ENCODE assay signal across 8 cellular contexts in the genomic region with DNA sequence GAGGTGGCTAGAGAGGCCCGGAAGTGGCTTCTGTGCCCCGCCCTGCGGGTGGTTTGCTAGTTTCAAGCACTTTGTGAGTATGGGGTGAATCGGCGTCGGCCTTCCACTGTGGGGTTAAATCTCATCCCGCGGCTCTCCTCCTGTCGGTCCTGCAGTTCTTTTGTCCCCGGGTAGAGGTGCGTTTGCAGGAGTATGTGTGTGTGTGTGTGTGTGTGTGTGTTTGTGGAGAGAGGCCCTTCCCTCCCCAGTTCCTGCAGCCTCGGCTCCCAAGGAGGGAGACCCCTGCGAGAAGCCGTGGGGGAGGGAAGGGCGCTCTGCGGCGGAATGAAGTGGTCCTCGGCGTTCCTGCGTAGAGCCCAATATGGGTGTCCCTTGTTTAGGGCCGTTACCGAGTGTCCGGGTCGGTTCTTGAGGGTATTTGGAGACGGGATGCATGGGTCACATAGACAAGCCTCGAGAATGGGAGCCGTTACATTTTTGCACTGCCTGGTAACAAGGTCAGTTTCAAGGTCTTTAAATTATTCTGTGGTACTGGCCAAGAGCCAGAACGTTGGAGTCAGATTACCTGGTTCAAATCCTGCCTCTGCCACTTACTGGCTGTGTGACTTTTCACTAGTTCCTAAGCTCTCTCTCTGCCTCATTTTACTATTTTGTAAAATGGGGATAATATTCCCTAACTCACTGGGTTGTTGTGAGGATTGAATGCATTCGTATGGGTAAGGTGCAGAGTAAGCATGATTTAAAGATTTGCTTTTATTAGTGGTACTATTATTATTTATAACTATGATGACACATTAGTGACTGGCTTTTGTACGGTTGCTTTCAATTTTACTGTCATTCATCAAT. TPM values are rescaled to one million over a fixed set of nuclear protein-coding genes. Genes with fewer than 3 reads are reported as not detected.
DNase-seq lines count a peak whose midpoint lies in the region; ATAC-seq and TF ChIP-seq lines count a peak whose summit lies in the region.

Gene ZKSCAN3 (plus strand): TSS at position 56 of the 846 bp plus-strand sequence. CDS start 9,640 bp downstream, outside the sequence.

- intact Hi-C loops in lower lobe of right lung (cut with DNase I): no loop called here

- 1 to 3% methylated on average over 28 to 29 of the region's 30 CpGs for WGBS in ectodermal cell, 2 experiments

- H3K4me3 Mint-ChIP-seq in activated CD4-positive, alpha-beta memory T cell treated with anti-CD3 and anti-CD28 coated beads, Interleukin-2, amount 10 ng/mL, durations not matched to agents 7 days and 5 days: peak within 1 kb of the TSS; percentile 96

- CTCF ChIA-PET in activated CD4-positive, alpha-beta memory T cell treated with anti-CD3 and anti-CD28 coated beads, Interleukin-2, amount 10 ng/mL, durations not matched to agents 7 days and 5 days (lab: Charles Lee): interaction anchor here (0.6 to 2.2 kb wide), 4 partner anchors 15 to 460 kb away, joined by 3 to 7 read pairs (median 4); a partner anchor contains a TSS

- H3K27me3 Mint-ChIP-seq in activated CD4-positive, alpha-beta memory T cell treated with anti-CD3 and anti-CD28 coated beads, Interleukin-2, amount 10 ng/mL, durations not matched to agents 7 days and 5 days: peaks cover 22% of the 10 kb centered on the region

- H3K27me3 ChIP-seq in ectodermal cell (ENCODE audit: control insufficient read depth, insufficient read depth, low read length, poor library complexity, severe bottlenecking): peaks cover 15% of the 10 kb centered on the region
- H3K27me3 ChIP-seq in lower lobe of right lung (ENCODE audit: low read depth): no peaks in the 10 kb centered on the region

- H3K9me3 ChIP-seq in ectodermal cell (ENCODE audit: control insufficient read depth, low read length) (no peaks in the 10 kb centered on the region), lower lobe of right lung (no peaks in the 10 kb centered on the region)

- peaks cover 28% of the 10 kb centered on the region for H3K4me1 Mint-ChIP-seq in activated CD4-positive, alpha-beta memory T cell treated with anti-CD3 and anti-CD28 coated beads, Interleukin-2, amount 10 ng/mL, durations not matched to agents 7 days and 5 days

- H3K27ac ChIP-seq in ectodermal cell (ENCODE audit: insufficient read depth, low read depth, low read length, poor library complexity, severe bottlenecking) (peak within 1 kb of the TSS; percentile 48), lower lobe of right lung (peak within 1 kb of the TSS; percentile 75)

- POLR2A ChIA-PET in activated CD4-positive, alpha-beta memory T cell treated with anti-CD3 and anti-CD28 coated beads, Interleukin-2, amount 10 ng/mL, durations not matched to agents 7 days and 5 days (lab: Charles Lee): interaction anchor here (0.7 to 2.3 kb wide), 13 partner anchors 9 to 545 kb away, joined by 3 to 12 read pairs (median 5); partner anchors contain the start of genes ZKSCAN4, ZKSCAN8, ZSCAN26 and ZSCAN31

- H3K4me3 ChIP-seq in ectodermal cell (ENCODE audit: insufficient read depth, low read depth, low read length): peak within 1 kb of the TSS; percentile 76
- H3K4me3 ChIP-seq in lower lobe of right lung: peak within 1 kb of the TSS; percentile 69

- peaks cover 19% of the 10 kb centered on the region for H3K36me3 Mint-ChIP-seq in activated CD4-positive, alpha-beta memory T cell treated with anti-CD3 and anti-CD28 coated beads, Interleukin-2, amount 10 ng/mL, durations not matched to agents 7 days and 5 days (ENCODE audit: low read depth)

- ATAC-seq in HG03442 (IDR thresholded peaks at IDR 0.05; ENCODE audit: unreplicated experiment) (peak; percentile 94), lower lobe of right lung (peak; percentile 95 to 96)

- peaks cover 4% of the 10 kb centered on the region for H3K4me1 ChIP-seq in ectodermal cell (ENCODE audit: control insufficient read depth, insufficient read depth, low read length)
- H3K4me1 ChIP-seq in lower lobe of right lung: peaks cover 19% of the 10 kb centered on the region

- peak within 1 kb of the TSS; percentile 91 for H3K27ac Mint-ChIP-seq in activated CD4-positive, alpha-beta memory T cell treated with anti-CD3 and anti-CD28 coated beads, Interleukin-2, amount 10 ng/mL, durations not matched to agents 7 days and 5 days

- H3K9me3 Mint-ChIP-seq in activated CD4-positive, alpha-beta memory T cell treated with anti-CD3 and anti-CD28 coated beads, Interleukin-2, amount 10 ng/mL, durations not matched to agents 7 days and 5 days: no peaks in the 10 kb centered on the region

- no peaks in the 10 kb centered on the region for H3K36me3 ChIP-seq in ectodermal cell (ENCODE audit: control insufficient read depth, insufficient read depth, low read length)
- no peaks in the 10 kb centered on the region for H3K36me3 ChIP-seq in lower lobe of right lung

- DNase-seq in CD1c-positive myeloid dendritic cell (ENCODE audit: extremely low spot score) (peak; percentile 80), GM19240 (ENCODE audit: insufficient read length, low spot score) (peak; percentile 65), NCI-H82 (lab: John Stamatoyannopoulos, UW) (peak; percentile 91), lower lobe of right lung (peak; percentile 93)
- peak; percentile 93 for DNase-seq in activated CD4-positive, alpha-beta memory T cell treated with anti-CD3 and anti-CD28 coated beads, Interleukin-2, amount 10 ng/mL, durations not matched to agents 7 days and 5 days
- DNase-seq in stimulated activated CD4-positive, alpha-beta T cell treated with anti-CD3 and anti-CD28 coated beads, TNF-alpha, amount 100 ng/mL, for 4 hours (ENCODE audit: low read depth in 3 of 3): peak; percentile 65 to 69 (median 65)

- TF ChIP-seq CTCF in lower lobe of right lung (IDR thresholded peaks at IDR 0.05): no peak

RNA-seq across cellular contexts. Expression of gene ZKSCAN3, which starts in this region (rescaled TPM):
- total RNA-seq in activated CD4-positive, alpha-beta memory T cell treated with anti-CD3 and anti-CD28 coated beads, Interleukin-2, amount 10 ng/mL, durations not matched to agents 7 days and 5 days: 1 to 10 TPM; 5.5 to 6.5 TPM
- polyA plus RNA-seq in ectodermal cell (2013, experiment 1 of 4): 8.4 TPM
- polyA plus RNA-seq in ectodermal cell (2013, experiment 2 of 4): 8.9 TPM
- polyA plus RNA-seq in ectodermal cell (2013, experiment 3 of 4): 6.2 TPM
- polyA plus RNA-seq in ectodermal cell (2013, experiment 4 of 4): 7.1 TPM
- total RNA-seq in lower lobe of right lung: 8.8 TPM

Comparison
In these comparisons a context has a peak if more than half of its experiments do, and no peak if none do; other contexts are left out.
1. Peak in every context shown above with its lines: DNase-seq, ATAC-seq, H3K4me3 ChIP-seq and H3K27ac ChIP-seq.